Comparison of ENCODE assay signal across 8 cellular contexts in genomic region chr15:63203451-63204090, GRCh38. TPM values are rescaled to one million over a fixed set of nuclear protein-coding genes. Genes with fewer than 3 reads are reported as not detected.
DNase-seq lines count a peak whose midpoint lies in the region; ATAC-seq and TF ChIP-seq lines count a peak whose summit lies in the region.

No MANE protein-coding gene starts in this region.

- TF ChIP-seq CTCF in GM13977 (IDR thresholded peaks at IDR 0.05; ENCODE audit: extremely low read depth, insufficient read depth, missing control alignments) (peak; percentile 30), natural killer cell (IDR thresholded peaks at IDR 0.05) (no peak)

- peak overlapping the region; percentile 49 for H3K27ac Mint-ChIP-seq in activated T-cell treated with anti-CD3 and anti-CD28 coated beads, Interleukin-2, amount 50 U/mL, for 72 hours
- peak overlapping the region; percentile 25 to 52 for H3K27ac Mint-ChIP-seq in natural killer cell

- DNase-seq in GM13977 (ENCODE audit: low spot score) (no peak), NOMO-1 (lab: John Stamatoyannopoulos, UW; ENCODE audit: unreplicated experiment in 2 of 2) (peak; percentile 14 to 57), natural killer cell (peak; percentile 63), HuH-7.5 (ENCODE audit: low spot score) (no peak), iPS-NIHi7 (ENCODE audit: extremely low spot score) (no peak), hepatic stellate cell (ENCODE audit: low spot score) (no peak)
- peak; percentile 59 to 73 for DNase-seq in activated T-cell treated with anti-CD3 and anti-CD28 coated beads, Interleukin-2, amount 50 U/mL, for 72 hours

- no peaks in the 10 kb centered on the region for H3K9me3 Mint-ChIP-seq in activated T-cell treated with anti-CD3 and anti-CD28 coated beads, Interleukin-2, amount 50 U/mL, for 72 hours
- no peaks in the 10 kb centered on the region for H3K9me3 Mint-ChIP-seq in natural killer cell

- ATAC-seq in activated T-cell treated with anti-CD3 and anti-CD28 coated beads, Interleukin-2, amount 50 U/mL, for 72 hours (replicated peaks in 1 of 2), result peak; percentile 92 to 97
- ATAC-seq in natural killer cell (peak; percentile 81 to 86 (median 82)), HG03039 (IDR thresholded peaks at IDR 0.05; ENCODE audit: unreplicated experiment) (no peak)

- H3K4me3 Mint-ChIP-seq in activated T-cell treated with anti-CD3 and anti-CD28 coated beads, Interleukin-2, amount 50 U/mL, for 72 hours, result peak overlapping the region; percentile 23 to 67
- H3K4me3 Mint-ChIP-seq in natural killer cell, result peak overlapping the region; percentile 76

- in situ Hi-C loops in GM13977 (cut with MboI; ENCODE audit: low pct_unique_long_range_greater_than_20kb, low sequenced_read_pairs, unreplicated experiment), result no loop called here

- H3K27me3 Mint-ChIP-seq in activated T-cell treated with anti-CD3 and anti-CD28 coated beads, Interleukin-2, amount 50 U/mL, for 72 hours (ENCODE audit: low read depth), result no peaks in the 10 kb centered on the region
- no peaks in the 10 kb centered on the region for H3K27me3 Mint-ChIP-seq in natural killer cell (ENCODE audit: low read depth in 2 of 2)

- peaks cover 6 to 26% of the 10 kb centered on the region in 2 donors for H3K36me3 Mint-ChIP-seq in activated T-cell treated with anti-CD3 and anti-CD28 coated beads, Interleukin-2, amount 50 U/mL, for 72 hours (ENCODE audit: insufficient read depth in 2 of 2)
- peaks cover 12% of the 10 kb centered on the region for H3K36me3 Mint-ChIP-seq in natural killer cell

- peaks cover 98% of the 10 kb centered on the region for H3K4me1 Mint-ChIP-seq in activated T-cell treated with anti-CD3 and anti-CD28 coated beads, Interleukin-2, amount 50 U/mL, for 72 hours (ENCODE audit: low read depth)
- peaks cover 86 to 94% of the 10 kb centered on the region in 2 donors for H3K4me1 Mint-ChIP-seq in natural killer cell

- intact Hi-C loops in natural killer cell (cut with micrococcal nuclease), result loop anchor here (1.0 kb wide), 1 partner anchor 11 kb away; no protein-coding TSS in a partner anchor

RNA-seq across cellular contexts. Expression of gene RAB8B, which starts 14.2 kb away (rescaled TPM):
- 100 to 1,000 TPM; 122 to 157 TPM for total RNA-seq in activated T-cell treated with anti-CD3 and anti-CD28 coated beads, Interleukin-2, amount 50 U/mL, for 72 hours
- 100 to 1,000 TPM; 128 to 155 (median 137) TPM for total RNA-seq in natural killer cell

RNA-seq across cellular contexts. Expression of gene RPS27L, which starts 46.3 kb away (rescaled TPM):
- total RNA-seq in activated T-cell treated with anti-CD3 and anti-CD28 coated beads, Interleukin-2, amount 50 U/mL, for 72 hours, result 100 to 1,000 TPM; 166 to 228 TPM
- total RNA-seq in natural killer cell, result 10 to 100 TPM; 50.4 to 63.3 (median 52.2) TPM

Comparison
In these comparisons a context has a peak if more than half of its experiments do, and no peak if none do; other contexts are left out.
1. DNase-seq: peak in NOMO-1 (2 of 2), activated T-cell treated with anti-CD3 and anti-CD28 coated beads, Interleukin-2, amount 50 U/mL, for 72 hours (2 of 2) and natural killer cell (single experiment); none in GM13977 (single experiment), HuH-7.5 (single experiment), iPS-NIHi7 (single experiment) and hepatic stellate cell (single experiment).